In the genomic region with DNA sequence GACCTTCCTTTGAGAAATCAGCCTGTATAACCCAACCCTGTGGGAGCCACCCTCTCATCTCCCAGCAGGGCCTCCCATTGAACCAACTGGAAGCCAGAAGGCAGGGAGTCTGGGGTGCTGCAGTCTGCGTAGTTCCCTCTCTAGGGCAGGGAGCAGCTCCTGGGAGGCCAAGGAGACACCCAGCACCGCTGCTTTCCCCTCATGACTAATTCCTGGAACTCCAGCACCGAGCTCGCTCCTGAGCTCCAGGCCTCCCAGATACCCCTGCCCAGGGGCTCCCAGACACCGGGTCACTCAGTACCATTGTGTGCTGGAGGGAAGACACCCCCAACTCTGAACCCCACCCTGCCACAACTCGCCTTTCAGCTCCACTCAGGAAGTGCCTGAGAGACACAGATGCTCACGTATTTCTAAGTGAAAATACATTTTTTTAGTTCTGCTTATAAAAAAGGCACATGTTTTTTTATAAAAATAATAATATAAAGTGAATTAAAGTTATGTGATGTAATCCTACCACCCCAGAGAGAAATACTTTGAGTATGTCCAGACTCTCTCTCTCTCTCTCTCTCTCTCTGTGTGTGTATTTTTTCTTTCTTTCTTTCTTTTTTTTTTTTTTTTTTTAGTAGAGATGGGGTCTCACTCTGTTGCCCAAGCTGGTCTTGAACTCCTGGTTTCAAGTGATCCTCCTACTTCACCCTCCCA, we compare ENCODE assay signal across 16 cellular contexts. TPM values are rescaled to one million over a fixed set of nuclear protein-coding genes. Genes with fewer than 3 reads are reported as not detected.
DNase-seq lines count a peak whose midpoint lies in the region; ATAC-seq and TF ChIP-seq lines count a peak whose summit lies in the region.
"Had no signal": no experiment of that assay in that cellular context is flagged by ENCODE, and none has a peak within 500 bp of the region (broad histone marks: within the 10 kb centered on the region; RNA-seq: fewer than 3 reads in every experiment).

No MANE protein-coding gene starts in this region.

- intact Hi-C loops in heart left ventricle (cut with DNase I): no loop called here
- intact Hi-C loops in cardiac septum (cut with DNase I): no loop called here

- H3K9me3 ChIP-seq in heart left ventricle (peaks cover 0 to 5% (median 0%) of the 10 kb centered on the region in 12 donors), endodermal cell (ENCODE audit: control insufficient read depth, low read length) (no peaks in the 10 kb centered on the region), upper lobe of left lung (no peaks in the 10 kb centered on the region)

- no peak for DNase-seq in heart left ventricle
- DNase-seq in cardiac septum (ENCODE audit: low spot score): no peak
- DNase-seq in T-cell: peak in 1 of 34 experiments; percentile 21
- DNase-seq in endodermal cell: peak; percentile 40
- peak in 1 of 2 donors; percentile 46 for DNase-seq in upper lobe of left lung
- DNase-seq: caudate nucleus; GM23248; head of caudate nucleus; NCI-H187; NCI-H774; nephron progenitor cell; stimulated activated naive CD4-positive, alpha-beta T cell treated with Interleukin-2 at 50 U/mL for 16 hours had no signal

- 76 to 89% (median 77%) methylated on average over 7 of the region's 7 CpGs for WGBS in heart left ventricle, 4 donors
- 92 to 95% methylated on average over 4 to 6 of the region's 7 CpGs for WGBS in endodermal cell (ENCODE audit: insufficient coverage in 1 of 2, insufficient read length in 1 of 2), 2 experiments
- WGBS in upper lobe of left lung, 2 donors: 62 to 73% methylated on average over 7 of the region's 7 CpGs

- TF ChIP-seq POLR2A in heart left ventricle (IDR thresholded peaks at IDR 0.05): no peak
- peak in 1 of 4 donors; percentile 35 for TF ChIP-seq POLR2A in upper lobe of left lung (IDR thresholded peaks at IDR 0.05)

- no peak for TF ChIP-seq CTCF in heart left ventricle (IDR thresholded peaks at IDR 0.05)
- TF ChIP-seq CTCF in endodermal cell (conservative IDR thresholded peaks at IDR 0.05): no peak
- TF ChIP-seq CTCF in upper lobe of left lung (IDR thresholded peaks at IDR 0.05): no peak

- H3K27ac ChIP-seq in heart left ventricle (peak overlapping the region in 1 of 12 donors; percentile 97), endodermal cell (ENCODE audit: low read depth, low read length) (no peak overlapping the region), upper lobe of left lung (peak overlapping the region; percentile 24 to 77 (median 60))
- H3K27ac ChIP-seq: GM23248 had no signal

- H3K27ac Mint-ChIP-seq in T-cell (peak overlapping the region; percentile 92 to 96), endodermal cell (no peak overlapping the region)
- H3K27ac Mint-ChIP-seq: B cell, nephron progenitor cell had no signal

- H3K36me3 Mint-ChIP-seq in T-cell (peaks cover 8% of the 10 kb centered on the region), endodermal cell (ENCODE audit: low read depth) (no peaks in the 10 kb centered on the region)

- H3K9me3 Mint-ChIP-seq in T-cell: peaks cover 0 to 6% (median 0%) of the 10 kb centered on the region in 3 donors
- no peaks in the 10 kb centered on the region for H3K9me3 Mint-ChIP-seq in endodermal cell

- CTCF ChIA-PET in T-cell (lab: Charles Lee): interaction anchor here (0.6 to 2.0 kb wide), 10 partner anchors 10 to 843 kb away, joined by 3 to 7 read pairs (median 4); no protein-coding TSS in a partner anchor

- TF ChIP-seq EP300 in upper lobe of left lung (IDR thresholded peaks at IDR 0.05): no peak

- no peaks in the 10 kb centered on the region for H3K36me3 ChIP-seq in heart left ventricle
- no peaks in the 10 kb centered on the region for H3K36me3 ChIP-seq in endodermal cell (ENCODE audit: control insufficient read depth, insufficient read depth, low read length)
- no peaks in the 10 kb centered on the region for H3K36me3 ChIP-seq in upper lobe of left lung

- peak overlapping the region; percentile 17 to 69 (median 41) for H3K4me3 Mint-ChIP-seq in T-cell
- no peak overlapping the region for H3K4me3 Mint-ChIP-seq in endodermal cell
- H3K4me3 Mint-ChIP-seq: B cell, nephron progenitor cell had no signal

- peaks cover 0 to 94% (median 0%) of the 10 kb centered on the region in 12 donors for H3K4me1 ChIP-seq in heart left ventricle
- H3K4me1 ChIP-seq in endodermal cell (ENCODE audit: control insufficient read depth, insufficient read depth, low read length): no peaks in the 10 kb centered on the region
- peaks cover 8 to 15% (median 14%) of the 10 kb centered on the region in 4 donors for H3K4me1 ChIP-seq in upper lobe of left lung

- H3K27me3 ChIP-seq in heart left ventricle (no peaks in the 10 kb centered on the region), endodermal cell (ENCODE audit: control insufficient read depth, insufficient read depth, low read length, poor library complexity, severe bottlenecking) (no peaks in the 10 kb centered on the region), upper lobe of left lung (no peaks in the 10 kb centered on the region)

- ATAC-seq in heart left ventricle: peak in 3 of 4 donors; percentile 25 to 55 (median 38)
- ATAC-seq in T-cell (replicated peaks in 1 of 4): peak in 1 of 4 experiments; percentile 22
- peak; percentile 62 to 69 for ATAC-seq in upper lobe of left lung (ENCODE audit: low FRiP score in 2 of 2)
- no peak for ATAC-seq in HG03139 (IDR thresholded peaks at IDR 0.05; ENCODE audit: unreplicated experiment)
- no peak for ATAC-seq in GM21447 (IDR thresholded peaks at IDR 0.05; ENCODE audit: unreplicated experiment)
- no peak for ATAC-seq in GM21717 (IDR thresholded peaks at IDR 0.05; ENCODE audit: unreplicated experiment)

- peaks cover 58 to 73% (median 71%) of the 10 kb centered on the region in 3 donors for H3K4me1 Mint-ChIP-seq in T-cell
- H3K4me1 Mint-ChIP-seq in endodermal cell: peaks cover under 1% of the 10 kb centered on the region

- POLR2A ChIA-PET in T-cell (lab: Charles Lee): interaction anchor here in 1 of 2 donors (0.5 kb wide), 1 partner anchor 31 kb away, joined by 4 read pairs; no protein-coding TSS in a partner anchor

- H3K9ac ChIP-seq in endodermal cell (ENCODE audit: extremely low read depth, low read length, poor library complexity, severe bottlenecking): no peak overlapping the region
- H3K9ac ChIP-seq: GM23248 had no signal

- H3K27me3 Mint-ChIP-seq in T-cell: no peaks in the 10 kb centered on the region
- no peaks in the 10 kb centered on the region for H3K27me3 Mint-ChIP-seq in endodermal cell (ENCODE audit: insufficient read depth)
- H3K27me3 Mint-ChIP-seq: B cell had no signal

- H3K4me3 ChIP-seq in heart left ventricle (no peak overlapping the region), endodermal cell (ENCODE audit: low read length) (no peak overlapping the region), upper lobe of left lung (no peak overlapping the region)
- H3K4me3 ChIP-seq: GM23248 had no signal

RNA-seq across cellular contexts. Expression of gene PIM1, which starts 17.5 kb away (rescaled TPM):
- 10 to 100 TPM in 6 of 9 donors, 1 to 10 TPM in 3; 7.0 to 81.8 (median 16.0) TPM for total RNA-seq in heart left ventricle
- polyA plus RNA-seq in heart left ventricle: 10 to 100 TPM in 1 of 2 donors, 1 to 10 TPM in 1; 8.2 to 23.1 TPM
- 16.6 TPM for total RNA-seq in cardiac septum
- total RNA-seq in T-cell: 100 to 1,000 TPM; 225 to 334 (median 313) TPM
- 10 to 100 TPM; 43.9 to 65.3 TPM for total RNA-seq in endodermal cell
- 46.6 TPM for polyA plus RNA-seq in endodermal cell (2013, experiment 1 of 2)
- polyA plus RNA-seq in endodermal cell (2013, experiment 2 of 2): 45.2 TPM
- 10 to 100 TPM; 26.9 to 80.9 (median 36.0) TPM for total RNA-seq in upper lobe of left lung

Comparison
In these comparisons a context has a peak if more than half of its experiments do, and no peak if none do; other contexts are left out.
1. ATAC-seq: peak in heart left ventricle (3 of 4) and upper lobe of left lung (2 of 2); none in HG03139 (single experiment), GM21447 (single experiment) and GM21717 (single experiment).